ENCODE assay signal across 17 cellular contexts in the genomic region with DNA sequence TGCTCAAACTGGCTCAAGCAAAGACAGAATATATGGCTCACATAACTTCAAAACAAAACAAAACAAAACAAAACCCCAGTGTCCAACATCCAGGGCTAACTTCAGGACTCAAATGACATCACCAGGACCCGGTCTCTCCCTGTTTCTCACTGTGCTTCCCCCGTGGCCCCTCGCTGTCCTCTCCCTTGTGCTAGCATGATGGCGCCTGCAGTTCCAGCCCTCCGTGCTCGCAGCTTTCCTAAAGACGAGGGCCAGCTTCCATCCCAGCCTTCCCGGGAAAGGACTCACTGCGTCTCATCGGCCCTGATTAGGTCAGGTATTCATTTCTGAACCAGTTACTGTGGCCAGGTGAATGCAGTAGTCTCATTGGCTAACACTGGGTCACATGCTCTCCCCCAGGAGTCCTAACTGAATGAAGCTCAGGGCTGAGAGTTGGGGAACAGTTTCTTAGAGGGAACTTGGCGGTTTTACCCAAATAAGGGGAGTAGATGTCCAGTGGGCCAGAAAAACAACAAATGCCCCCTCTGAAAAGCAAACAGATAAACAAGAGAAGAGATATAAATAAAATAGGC.
"Had no signal": no experiment of that assay in that cellular context is flagged by ENCODE, and none has a peak within 500 bp of the region (broad histone marks: within the 10 kb centered on the region; RNA-seq: fewer than 3 reads in every experiment).

No MANE protein-coding gene starts in this region.

- H3K27ac ChIP-seq: epithelial cell of prostate, esophagus squamous epithelium, neutrophil, sigmoid colon, skin epidermis, stomach, thoracic aorta, transverse colon had no signal

- ATAC-seq: effector memory CD8-positive, alpha-beta T cell had no signal

- H3K4me1 ChIP-seq: esophagus squamous epithelium, sigmoid colon, stomach, transverse colon had no signal

- H3K27me3 ChIP-seq: neutrophil, sigmoid colon, stomach, transverse colon had no signal

- H3K4me3 ChIP-seq: esophagus squamous epithelium, sigmoid colon, skin epidermis, stomach, thoracic aorta, transverse colon had no signal

- H3K36me3 ChIP-seq: esophagus squamous epithelium, neutrophil, sigmoid colon, stomach, thoracic aorta, transverse colon had no signal

- H3K9me3 ChIP-seq: esophagus squamous epithelium, neutrophil, sigmoid colon, stomach, thoracic aorta, transverse colon had no signal

- DNase-seq: effector memory CD8-positive, alpha-beta T cell; esophagus squamous epithelium; foreskin fibroblast; kidney glomerular epithelial cell; posterior cingulate gyrus; sigmoid colon; stimulated activated CD4-positive, alpha-beta T cell treated with anti-CD3 and anti-CD28 coated beads, Interleukin-12 subunit alpha, Interleukin-12 subunit beta, amount 100 ng/mL, for 4 hours; stimulated activated naive CD4-positive, alpha-beta T cell; stomach; substantia nigra; transverse colon had no signal

- FAIRE-seq: islet of Langerhans, urothelium cell line had no signal
